8 cellular contexts compared by ENCODE assay signal in the genomic region with DNA sequence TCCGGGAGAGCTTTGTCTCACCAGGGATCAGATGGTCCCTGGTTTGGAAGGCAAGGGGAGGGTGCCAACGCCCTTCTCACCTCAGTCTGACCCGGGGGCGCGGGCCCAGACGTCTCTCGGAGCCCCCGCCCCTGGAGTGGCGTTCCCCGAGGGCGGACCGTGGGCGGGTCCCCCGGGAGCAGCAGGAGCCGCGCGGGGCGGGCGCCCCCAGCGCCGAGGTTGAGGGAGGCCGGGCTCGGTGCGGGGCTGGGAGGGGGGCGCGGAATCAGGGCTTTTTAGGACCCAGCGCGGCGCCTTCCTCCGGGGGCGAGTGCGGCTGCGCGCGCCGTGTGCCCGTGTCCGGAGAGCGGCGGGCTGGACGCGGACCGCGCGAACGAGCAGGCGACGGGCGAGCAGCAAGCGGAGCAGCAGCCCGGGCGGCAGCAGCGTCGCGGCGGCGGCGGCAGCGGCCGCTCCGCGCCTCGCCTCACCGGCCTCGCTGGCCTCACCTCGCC. TPM values are rescaled to one million over a fixed set of nuclear protein-coding genes. Genes with fewer than 3 reads are reported as not detected.
A peak's percentile ranks its signal among the peaks of the same experiment; 100 is the strongest.
DNase-seq lines count a peak whose midpoint lies in the region; ATAC-seq, FAIRE-seq and TF ChIP-seq lines count a peak whose summit lies in the region.

A gene (plus strand): TSS at position 364 of the 494 bp plus-strand sequence. CDS start 1,222 bp downstream, outside the sequence.

- CTCF ChIA-PET in CD4-positive, alpha-beta T cell (lab: Charles Lee): no interaction called here

- H3K9me3 ChIP-seq in CD4-positive, alpha-beta T cell (ENCODE audit: control insufficient read depth, low read length): no peaks in the 10 kb centered on the region
- H3K9me3 ChIP-seq in SK-N-MC (ENCODE audit: low read depth, low read length): no peaks in the 10 kb centered on the region
- H3K9me3 ChIP-seq in neural cell (ENCODE audit: low read length): no peaks in the 10 kb centered on the region

- H3K9me2 ChIP-seq in neural cell (ENCODE audit: insufficient read depth, low read length): no peaks in the 10 kb centered on the region

- H3K4me2 ChIP-seq in neural cell (ENCODE audit: low read length): peak within 1 kb of the TSS; percentile 84

- H3F3A ChIP-seq in neural cell (ENCODE audit: insufficient read depth, low read length, poor library complexity, severe bottlenecking): no peaks in the 10 kb centered on the region

- intact Hi-C loops in CD4-positive, alpha-beta T cell (cut with DNase I, micrococcal nuclease): no loop called here

- peak within 1 kb of the TSS; percentile 48 for H3K4me3 Mint-ChIP-seq in CD4-positive, alpha-beta T cell

- POLR2A ChIA-PET in CD4-positive, alpha-beta T cell (lab: Charles Lee): no interaction called here

- FAIRE-seq in GM12892 (lab: Jason Lieb, UNC): no peak

- H3K27me3 Mint-ChIP-seq in CD4-positive, alpha-beta T cell: peaks cover 60% of the 10 kb centered on the region

- TF ChIP-seq RAD21 in neural cell (conservative IDR thresholded peaks at IDR 0.05): peak; percentile 20

- peaks cover 69% of the 10 kb centered on the region for H3K27me3 ChIP-seq in CD4-positive, alpha-beta T cell (ENCODE audit: control insufficient read depth, insufficient read depth, low read length)
- H3K27me3 ChIP-seq in neural cell (ENCODE audit: insufficient read depth, low read depth, low read length): no peaks in the 10 kb centered on the region

- no peak for ATAC-seq in CD4-positive, alpha-beta T cell (ENCODE audit: poor library complexity)
- ATAC-seq in HG02759 (IDR thresholded peaks at IDR 0.05; ENCODE audit: unreplicated experiment) (peak; percentile 35), HG03045 (IDR thresholded peaks at IDR 0.05; ENCODE audit: unreplicated experiment) (no peak)

- H3K27ac Mint-ChIP-seq in CD4-positive, alpha-beta T cell: no peak within 1 kb of the TSS

- H3K9ac ChIP-seq in SK-N-MC (ENCODE audit: insufficient read length) (no peak within 1 kb of the TSS), neural cell (ENCODE audit: low read length) (peak within 1 kb of the TSS; percentile 91)

- H3K36me3 Mint-ChIP-seq in CD4-positive, alpha-beta T cell (ENCODE audit: low read depth): no peaks in the 10 kb centered on the region

- no peak for TF ChIP-seq POLR2A in GM12892 (IDR thresholded peaks at IDR 0.05; ENCODE audit: low read depth, low read length)

- H3K4me1 Mint-ChIP-seq in CD4-positive, alpha-beta T cell (ENCODE audit: low read depth): peaks cover 10% of the 10 kb centered on the region

- no peak for TF ChIP-seq CTCF in CD4-positive, alpha-beta T cell (IDR thresholded peaks at IDR 0.05)
- peak; percentile 59 for TF ChIP-seq CTCF in neural cell (IDR thresholded peaks at IDR 0.05; ENCODE audit: poor library complexity, severe bottlenecking)

- H2AFZ ChIP-seq in neural cell (ENCODE audit: low read depth, low read length): peak within 1 kb of the TSS; percentile 69

- H4K20me1 ChIP-seq in neural cell (ENCODE audit: insufficient read depth): no peaks in the 10 kb centered on the region

- no peak for TF ChIP-seq EP300 in neural cell (conservative IDR thresholded peaks at IDR 0.05; ENCODE audit: poor library complexity, severe bottlenecking)

- peak within 1 kb of the TSS; percentile 49 for H3K4me3 ChIP-seq in SK-N-MC
- peak within 1 kb of the TSS; percentile 99 for H3K4me3 ChIP-seq in neural cell (ENCODE audit: low read length)

- H3K9me3 Mint-ChIP-seq in CD4-positive, alpha-beta T cell: no peaks in the 10 kb centered on the region

- H3K79me2 ChIP-seq in neural cell (replicated peaks; ENCODE audit: insufficient read depth, low read length): peaks cover 35% of the 10 kb centered on the region

- DNase-seq in CD4-positive, alpha-beta T cell: no peak
- no peak for DNase-seq in SK-N-MC (ENCODE audit: low read depth, low spot score)
- DNase-seq in fibroblast of peridontal ligament (ENCODE audit: extremely low read depth): peak; percentile 13
- no peak for DNase-seq in AML-193 (lab: John Stamatoyannopoulos, UW)
- no peak for DNase-seq in GM12892 (ENCODE audit: insufficient read length)

- H3K27ac ChIP-seq in CD4-positive, alpha-beta T cell (ENCODE audit: low read depth, low read length): no peak within 1 kb of the TSS
- H3K27ac ChIP-seq in SK-N-MC: no peak within 1 kb of the TSS
- H3K27ac ChIP-seq in neural cell (ENCODE audit: low read length): peak within 1 kb of the TSS; percentile 67

- H3K36me3 ChIP-seq in SK-N-MC (ENCODE audit: insufficient read depth, low read length) (no peaks in the 10 kb centered on the region), neural cell (ENCODE audit: insufficient read depth, low read length) (no peaks in the 10 kb centered on the region)

TF ChIP-seq in neural cell, 6 proteins besides CTCF, POLR2A, EP300 and RAD21:
- TF ChIP-seq, protein P1, sequence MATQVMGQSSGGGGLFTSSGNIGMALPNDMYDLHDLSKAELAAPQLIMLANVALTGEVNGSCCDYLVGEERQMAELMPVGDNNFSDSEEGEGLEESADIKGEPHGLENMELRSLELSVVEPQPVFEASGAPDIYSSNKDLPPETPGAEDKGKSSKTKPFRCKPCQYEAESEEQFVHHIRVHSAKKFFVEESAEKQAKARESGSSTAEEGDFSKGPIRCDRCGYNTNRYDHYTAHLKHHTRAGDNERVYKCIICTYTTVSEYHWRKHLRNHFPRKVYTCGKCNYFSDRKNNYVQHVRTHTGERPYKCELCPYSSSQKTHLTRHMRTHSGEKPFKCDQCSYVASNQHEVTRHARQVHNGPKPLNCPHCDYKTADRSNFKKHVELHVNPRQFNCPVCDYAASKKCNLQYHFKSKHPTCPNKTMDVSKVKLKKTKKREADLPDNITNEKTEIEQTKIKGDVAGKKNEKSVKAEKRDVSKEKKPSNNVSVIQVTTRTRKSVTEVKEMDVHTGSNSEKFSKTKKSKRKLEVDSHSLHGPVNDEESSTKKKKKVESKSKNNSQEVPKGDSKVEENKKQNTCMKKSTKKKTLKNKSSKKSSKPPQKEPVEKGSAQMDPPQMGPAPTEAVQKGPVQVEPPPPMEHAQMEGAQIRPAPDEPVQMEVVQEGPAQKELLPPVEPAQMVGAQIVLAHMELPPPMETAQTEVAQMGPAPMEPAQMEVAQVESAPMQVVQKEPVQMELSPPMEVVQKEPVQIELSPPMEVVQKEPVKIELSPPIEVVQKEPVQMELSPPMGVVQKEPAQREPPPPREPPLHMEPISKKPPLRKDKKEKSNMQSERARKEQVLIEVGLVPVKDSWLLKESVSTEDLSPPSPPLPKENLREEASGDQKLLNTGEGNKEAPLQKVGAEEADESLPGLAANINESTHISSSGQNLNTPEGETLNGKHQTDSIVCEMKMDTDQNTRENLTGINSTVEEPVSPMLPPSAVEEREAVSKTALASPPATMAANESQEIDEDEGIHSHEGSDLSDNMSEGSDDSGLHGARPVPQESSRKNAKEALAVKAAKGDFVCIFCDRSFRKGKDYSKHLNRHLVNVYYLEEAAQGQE (IDR thresholded peaks at IDR 0.05; ENCODE audit: borderline replicate concordance): no peak
- peak; percentile 78 for TF ChIP-seq POLR2AphosphoS5 (IDR thresholded peaks at IDR 0.05)

RNA-seq across cellular contexts. Expression of the gene that starts here (rescaled TPM):
- total RNA-seq in CD4-positive, alpha-beta T cell: not detected
- polyA plus RNA-seq in neural cell: 8.9 and 12.5 TPM in 2 replicates
- polyA minus RNA-seq in neural cell: 20.7 and 24.7 TPM in 2 replicates
- 0.47 TPM for polyA plus RNA-seq in GM12892 (2012; ENCODE audit: missing spikeins)
